18 cellular contexts compared by ENCODE assay signal in the genomic region with DNA sequence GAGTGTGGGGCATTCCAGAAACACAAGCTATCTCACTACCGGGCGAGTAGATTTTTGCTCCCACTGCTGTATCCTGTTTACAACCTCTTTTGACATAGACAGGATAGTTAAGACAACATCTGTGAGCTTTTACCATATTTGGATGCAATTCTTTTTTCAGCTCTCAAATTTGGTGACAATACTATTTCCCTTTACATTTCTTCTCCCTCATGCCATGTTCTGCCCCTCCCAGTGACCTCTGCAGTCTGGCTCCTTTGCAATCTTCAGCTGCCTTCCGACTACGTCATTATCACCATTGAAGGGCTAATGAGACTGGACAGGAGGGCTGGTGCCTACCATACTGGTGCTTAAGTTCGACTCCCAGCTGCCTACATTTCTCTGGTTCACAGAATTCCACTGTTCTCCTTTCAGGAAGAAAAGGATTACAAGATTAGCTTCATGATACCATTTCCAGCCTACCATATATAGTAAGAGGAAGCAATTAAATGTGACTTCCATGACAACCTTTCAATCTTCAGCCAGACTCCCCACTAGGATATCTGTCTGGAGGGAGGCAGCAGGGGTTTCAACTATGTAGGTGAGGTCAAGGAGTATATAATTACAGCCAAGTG.
DNase-seq lines count a peak whose midpoint lies in the region; ATAC-seq, FAIRE-seq and TF ChIP-seq lines count a peak whose summit lies in the region.
"Had no signal": no experiment of that assay in that cellular context is flagged by ENCODE, and none has a peak within 500 bp of the region (broad histone marks: within the 10 kb centered on the region; RNA-seq: fewer than 3 reads in every experiment).

No MANE protein-coding gene starts in this region.

- H2BK120ac ChIP-seq in mesenchymal stem cell (ENCODE audit: low read depth, low read length), result peak overlapping the region; percentile 45

- peak overlapping the region; percentile 43 for H3K27ac ChIP-seq in SJCRH30
- peak overlapping the region; percentile 4 for H3K27ac ChIP-seq in mesenchymal stem cell (ENCODE audit: low read length, poor library complexity, severe bottlenecking)
- H3K27ac ChIP-seq in CD8-positive, alpha-beta T cell (ENCODE audit: low read depth, low read length), result no peak overlapping the region
- H3K27ac ChIP-seq: stomach had no signal

- H3K4me1 ChIP-seq in SJCRH30, result peaks cover 34% of the 10 kb centered on the region
- peaks cover 2% of the 10 kb centered on the region for H3K4me1 ChIP-seq in mesenchymal stem cell (ENCODE audit: control insufficient read depth, insufficient read depth, low read depth, low read length)
- no peaks in the 10 kb centered on the region for H3K4me1 ChIP-seq in CD8-positive, alpha-beta T cell (ENCODE audit: insufficient read depth, low read length)

- DNase-seq in A172 (ENCODE audit: low spot score) (peak; percentile 8), KBM-7 (peak; percentile 27), SJCRH30 (peak; percentile 74 to 88), mesenchymal stem cell (no peak), GM19239 (ENCODE audit: insufficient read length, low spot score) (no peak)
- DNase-seq in CD8-positive, alpha-beta T cell, result no peak
- no peak for DNase-seq in activated CD4-positive, alpha-beta memory T cell treated with anti-CD3 and anti-CD28 coated beads for 36 hours
- DNase-seq: activated B cell treated with CpG ODN at 0.5 μM for 24 hours; effector CD4-positive, alpha-beta T cell; heart left ventricle; MV-4-11; right cardiac atrium; stomach had no signal

- H3K4ac ChIP-seq in mesenchymal stem cell (ENCODE audit: low read depth in 1 of 2, low read length in 2 of 2), result peak overlapping the region in 1 of 2 experiments; percentile 35

- peaks cover 4% of the 10 kb centered on the region for H3K27me3 Mint-ChIP-seq in CD8-positive, alpha-beta T cell (ENCODE audit: low read depth)
- H3K27me3 Mint-ChIP-seq in activated CD4-positive, alpha-beta memory T cell treated with anti-CD3 and anti-CD28 coated beads for 36 hours, result peaks cover 9% of the 10 kb centered on the region

- H3K4me3 ChIP-seq in SJCRH30 (no peak overlapping the region), mesenchymal stem cell (ENCODE audit: insufficient read depth in 1 of 2, low read depth in 1 of 2, low read length in 2 of 2) (no peak overlapping the region)
- no peak overlapping the region for H3K4me3 ChIP-seq in CD8-positive, alpha-beta T cell (ENCODE audit: low read depth, low read length)
- H3K4me3 ChIP-seq: heart left ventricle, stomach had no signal

- no peak for FAIRE-seq in GM19239 (lab: Jason Lieb, UNC)
- FAIRE-seq: bronchial epithelial cell had no signal

- no peak overlapping the region for H4K91ac ChIP-seq in mesenchymal stem cell (ENCODE audit: low read length)

- intact Hi-C loops in CD8-positive, alpha-beta T cell (cut with DNase I, micrococcal nuclease), result no loop called here
- intact Hi-C loops in activated CD4-positive, alpha-beta memory T cell treated with anti-CD3 and anti-CD28 coated beads for 36 hours (cut with micrococcal nuclease), result loop anchor here (10.0 kb wide), 1 partner anchor 45 kb away; no protein-coding TSS in a partner anchor

- H3K79me1 ChIP-seq in mesenchymal stem cell (replicated peaks; ENCODE audit: low read length, poor library complexity, severe bottlenecking), result no peaks in the 10 kb centered on the region

- H3K4me3 Mint-ChIP-seq in CD8-positive, alpha-beta T cell, result no peak overlapping the region
- H3K4me3 Mint-ChIP-seq in activated CD4-positive, alpha-beta memory T cell treated with anti-CD3 and anti-CD28 coated beads for 36 hours, result no peak overlapping the region
- H3K4me3 Mint-ChIP-seq: activated B cell treated with CpG ODN at 0.5 μM for 24 hours; activated T-helper 17 cell treated with anti-CD3 and anti-CD28 coated beads, Interleukin-2, amount 50 U/mL, for 72 hours; T-helper 1 cell treated with Interleukin-12 subunit alpha and Interleukin-12 subunit beta and Interleukin-4 antibody, amounts not matched to agents 30 μg/mL and 1 μg/mL, for 36 hours had no signal

- H3K9me3 ChIP-seq in SJCRH30 (replicated peaks) (no peaks in the 10 kb centered on the region), mesenchymal stem cell (ENCODE audit: control insufficient read depth, low read length) (peaks cover 3% of the 10 kb centered on the region)
- H3K9me3 ChIP-seq in CD8-positive, alpha-beta T cell (ENCODE audit: low read length), result no peaks in the 10 kb centered on the region
- H3K9me3 ChIP-seq: heart left ventricle, stomach had no signal

- no peak overlapping the region for H3K4me2 ChIP-seq in mesenchymal stem cell (ENCODE audit: low read length, poor library complexity, severe bottlenecking)

- H4K8ac ChIP-seq in mesenchymal stem cell (ENCODE audit: low read length), result no peak overlapping the region

- H2AFZ ChIP-seq in mesenchymal stem cell (ENCODE audit: low read depth, low read length), result no peak overlapping the region

- no peaks in the 10 kb centered on the region for H3K27me3 ChIP-seq in SJCRH30
- H3K27me3 ChIP-seq in mesenchymal stem cell (ENCODE audit: control insufficient read depth in 1 of 2, insufficient read depth in 1 of 2, low read length in 2 of 2), result no peaks in the 10 kb centered on the region
- H3K27me3 ChIP-seq in CD8-positive, alpha-beta T cell (ENCODE audit: insufficient read depth, low read length), result no peaks in the 10 kb centered on the region
- H3K27me3 ChIP-seq: heart left ventricle, stomach had no signal

- H3K36me3 ChIP-seq in SJCRH30, result no peaks in the 10 kb centered on the region
- no peaks in the 10 kb centered on the region for H3K36me3 ChIP-seq in mesenchymal stem cell (ENCODE audit: control insufficient read depth in 1 of 2, insufficient read depth in 2 of 2, low read depth in 1 of 2, low read length in 2 of 2)
- H3K36me3 ChIP-seq in CD8-positive, alpha-beta T cell (ENCODE audit: insufficient read depth, low read length), result no peaks in the 10 kb centered on the region
- H3K36me3 ChIP-seq: heart left ventricle, stomach had no signal

- in situ Hi-C loops in KBM-7 (cut with MboI; ENCODE audit: low pct_unique_long_range_greater_than_20kb, low sequenced_read_pairs), result no loop called here

- CTCF ChIA-PET in CD8-positive, alpha-beta T cell (lab: Charles Lee), result interaction anchor here (0.6 kb wide), 1 partner anchor 42 kb away, joined by 3 read pairs; no protein-coding TSS in a partner anchor
- CTCF ChIA-PET in activated CD4-positive, alpha-beta memory T cell treated with anti-CD3 and anti-CD28 coated beads for 36 hours (lab: Charles Lee), result interaction anchor here (0.6 kb wide), 1 partner anchor 70 kb away, joined by 4 read pairs; no protein-coding TSS in a partner anchor

- H2BK5ac ChIP-seq in mesenchymal stem cell (ENCODE audit: low read depth, low read length, poor library complexity, severe bottlenecking), result no peak overlapping the region

- H3K9ac ChIP-seq in mesenchymal stem cell (ENCODE audit: low read length), result no peak overlapping the region

- H3K18ac ChIP-seq in mesenchymal stem cell (ENCODE audit: low read depth in 1 of 2, low read length in 2 of 2), result peak overlapping the region in 1 of 2 experiments; percentile 16

- H2AK5ac ChIP-seq in mesenchymal stem cell (ENCODE audit: low read length, severe bottlenecking), result no peak overlapping the region

- no peak overlapping the region for H3K14ac ChIP-seq in mesenchymal stem cell (ENCODE audit: low read length in 2 of 2)

- TF ChIP-seq CTCF in CD8-positive, alpha-beta T cell (IDR thresholded peaks at IDR 0.05), result no peak

- no peak for ATAC-seq in GM19023 (IDR thresholded peaks at IDR 0.05; ENCODE audit: unreplicated experiment)
- ATAC-seq in CD8-positive, alpha-beta T cell, result no peak
- ATAC-seq: activated T-helper 17 cell treated with anti-CD3 and anti-CD28 coated beads, Interleukin-2, amount 50 U/mL, for 72 hours; heart left ventricle; right cardiac atrium; Right ventricle myocardium inferior had no signal

- H2BK12ac ChIP-seq in mesenchymal stem cell (ENCODE audit: low read length in 2 of 2), result peak overlapping the region in 1 of 2 experiments; percentile 10

- no peaks in the 10 kb centered on the region for H3K9me3 Mint-ChIP-seq in CD8-positive, alpha-beta T cell
- no peaks in the 10 kb centered on the region for H3K9me3 Mint-ChIP-seq in activated CD4-positive, alpha-beta memory T cell treated with anti-CD3 and anti-CD28 coated beads for 36 hours
- H3K9me3 Mint-ChIP-seq: activated B cell treated with CpG ODN at 0.5 μM for 24 hours; activated T-helper 17 cell treated with anti-CD3 and anti-CD28 coated beads, Interleukin-2, amount 50 U/mL, for 72 hours; T-helper 1 cell treated with Interleukin-12 subunit alpha and Interleukin-12 subunit beta and Interleukin-4 antibody, amounts not matched to agents 30 μg/mL and 1 μg/mL, for 36 hours had no signal

- 26% methylated on average over 5 of the region's 5 CpGs for WGBS in mesenchymal stem cell

- POLR2A ChIA-PET in CD8-positive, alpha-beta T cell (lab: Charles Lee), result interaction anchor here (0.6 to 0.7 kb wide), 3 partner anchors 37 to 985 kb away, joined by 3 read pairs; no protein-coding TSS in a partner anchor
- POLR2A ChIA-PET in activated CD4-positive, alpha-beta memory T cell treated with anti-CD3 and anti-CD28 coated beads for 36 hours (lab: Charles Lee), result no interaction called here

- H2BK15ac ChIP-seq in mesenchymal stem cell (ENCODE audit: low read depth, poor library complexity, severe bottlenecking), result no peak overlapping the region

- no peak overlapping the region for H3K27ac Mint-ChIP-seq in CD8-positive, alpha-beta T cell
- no peak overlapping the region for H3K27ac Mint-ChIP-seq in activated CD4-positive, alpha-beta memory T cell treated with anti-CD3 and anti-CD28 coated beads for 36 hours
- H3K27ac Mint-ChIP-seq: activated B cell treated with CpG ODN at 0.5 μM for 24 hours; activated T-helper 17 cell treated with anti-CD3 and anti-CD28 coated beads, Interleukin-2, amount 50 U/mL, for 72 hours; T-helper 1 cell treated with Interleukin-12 subunit alpha and Interleukin-12 subunit beta and Interleukin-4 antibody, amounts not matched to agents 30 μg/mL and 1 μg/mL, for 36 hours had no signal

- no peaks in the 10 kb centered on the region for H3K4me1 Mint-ChIP-seq in CD8-positive, alpha-beta T cell (ENCODE audit: low read depth)
- H3K4me1 Mint-ChIP-seq in activated CD4-positive, alpha-beta memory T cell treated with anti-CD3 and anti-CD28 coated beads for 36 hours (ENCODE audit: low read depth), result peaks cover 10% of the 10 kb centered on the region

- H3K36me3 Mint-ChIP-seq in CD8-positive, alpha-beta T cell, result no peaks in the 10 kb centered on the region
- H3K36me3 Mint-ChIP-seq in activated CD4-positive, alpha-beta memory T cell treated with anti-CD3 and anti-CD28 coated beads for 36 hours, result no peaks in the 10 kb centered on the region

- no peak overlapping the region for H3K23ac ChIP-seq in mesenchymal stem cell (ENCODE audit: low read length in 2 of 2)

Comparison
In these comparisons a context has a peak if more than half of its experiments do, and no peak if none do; other contexts are left out.
1. DNase-seq: peak in A172 (single experiment), KBM-7 (single experiment) and SJCRH30 (2 of 2); none in mesenchymal stem cell (single experiment), GM19239 (single experiment), CD8-positive, alpha-beta T cell (0 of 7) and activated CD4-positive, alpha-beta memory T cell treated with anti-CD3 and anti-CD28 coated beads for 36 hours (single experiment).